Comparison of ENCODE assay signal across 22 cellular contexts in genomic region chr5:35024911-35025510, GRCh38. TPM values are rescaled to one million over a fixed set of nuclear protein-coding genes. Genes with fewer than 3 reads are reported as not detected.
"Had no signal": no experiment of that assay in that cellular context is flagged by ENCODE, and none has a peak within 500 bp of the region (broad histone marks: within the 10 kb centered on the region; RNA-seq: fewer than 3 reads in every experiment).

No MANE protein-coding gene starts in this region.

- H3K27me3 ChIP-seq: MG63 had no signal

- ATAC-seq: K562 had no signal

- H3K9me2 ChIP-seq: SK-N-SH had no signal

- H3K36me3 ChIP-seq: MG63 had no signal

- H3K9ac ChIP-seq: KMS-11, SK-N-SH had no signal

- DNase-seq: Kasumi-1, MG63, NCI-H1092, NCI-H1436, NCI-H1694, NCI-H187 treated with DMSO at 0.1 percent for 48 hours, NCI-H2029 treated with DMSO at 0.1 percent for 48 hours, NCI-H2171 treated with DMSO at 0.1 percent for 48 hours, NCI-H345, NCI-H446 treated with DMSO at 0.1 percent for 48 hours, NCI-H510A treated with DMSO at 0.1 percent for 48 hours, NCI-H526 treated with DMSO at 0.1 percent for 48 hours, NCI-H774, SHP77, SK-N-SH, SW 1271 had no signal

- H3K27ac ChIP-seq: KMS-11, RWPE1 had no signal

- H3K4me2 ChIP-seq: KMS-11, SK-N-SH had no signal

- H3K4me3 ChIP-seq: K562, MG63 had no signal

- H3K9me3 ChIP-seq: MG63, SK-N-SH had no signal

- FAIRE-seq: K562 had no signal

RNA-seq across cellular contexts. Expression of gene AGXT2, which starts 22.7 kb away (rescaled TPM):
- total RNA-seq: HT1080, K562, SK-MEL-5 had no signal
- polyA plus RNA-seq: IgD-negative memory B cell, K562, SK-N-SH had no signal
